Comparison of ENCODE assay signal across 1 cellular context in the genomic region with DNA sequence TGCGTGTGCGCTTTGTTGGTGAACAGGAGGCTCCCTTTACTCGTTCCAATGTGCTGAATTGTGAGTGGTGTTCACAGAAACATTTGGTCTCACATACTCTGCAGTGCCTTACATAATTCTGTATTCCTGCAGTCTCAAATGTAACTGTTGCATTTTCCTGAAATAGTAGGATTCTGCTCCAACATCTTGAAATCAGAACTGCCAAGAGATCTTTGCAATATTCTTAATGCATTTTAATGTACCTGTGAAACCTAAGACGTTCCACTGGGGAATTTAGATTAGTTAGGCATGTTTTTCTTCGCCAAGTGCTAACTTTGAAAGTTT.
TF ChIP-seq lines count a peak whose summit lies in the region.

No MANE protein-coding gene starts in this region.

TF ChIP-seq in neural cell, 6 proteins besides CTCF, POLR2A, EP300 and RAD21 (continued from another document):
- TF ChIP-seq, protein P1, sequence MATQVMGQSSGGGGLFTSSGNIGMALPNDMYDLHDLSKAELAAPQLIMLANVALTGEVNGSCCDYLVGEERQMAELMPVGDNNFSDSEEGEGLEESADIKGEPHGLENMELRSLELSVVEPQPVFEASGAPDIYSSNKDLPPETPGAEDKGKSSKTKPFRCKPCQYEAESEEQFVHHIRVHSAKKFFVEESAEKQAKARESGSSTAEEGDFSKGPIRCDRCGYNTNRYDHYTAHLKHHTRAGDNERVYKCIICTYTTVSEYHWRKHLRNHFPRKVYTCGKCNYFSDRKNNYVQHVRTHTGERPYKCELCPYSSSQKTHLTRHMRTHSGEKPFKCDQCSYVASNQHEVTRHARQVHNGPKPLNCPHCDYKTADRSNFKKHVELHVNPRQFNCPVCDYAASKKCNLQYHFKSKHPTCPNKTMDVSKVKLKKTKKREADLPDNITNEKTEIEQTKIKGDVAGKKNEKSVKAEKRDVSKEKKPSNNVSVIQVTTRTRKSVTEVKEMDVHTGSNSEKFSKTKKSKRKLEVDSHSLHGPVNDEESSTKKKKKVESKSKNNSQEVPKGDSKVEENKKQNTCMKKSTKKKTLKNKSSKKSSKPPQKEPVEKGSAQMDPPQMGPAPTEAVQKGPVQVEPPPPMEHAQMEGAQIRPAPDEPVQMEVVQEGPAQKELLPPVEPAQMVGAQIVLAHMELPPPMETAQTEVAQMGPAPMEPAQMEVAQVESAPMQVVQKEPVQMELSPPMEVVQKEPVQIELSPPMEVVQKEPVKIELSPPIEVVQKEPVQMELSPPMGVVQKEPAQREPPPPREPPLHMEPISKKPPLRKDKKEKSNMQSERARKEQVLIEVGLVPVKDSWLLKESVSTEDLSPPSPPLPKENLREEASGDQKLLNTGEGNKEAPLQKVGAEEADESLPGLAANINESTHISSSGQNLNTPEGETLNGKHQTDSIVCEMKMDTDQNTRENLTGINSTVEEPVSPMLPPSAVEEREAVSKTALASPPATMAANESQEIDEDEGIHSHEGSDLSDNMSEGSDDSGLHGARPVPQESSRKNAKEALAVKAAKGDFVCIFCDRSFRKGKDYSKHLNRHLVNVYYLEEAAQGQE (IDR thresholded peaks at IDR 0.05; ENCODE audit: borderline replicate concordance) = no peak
- no peak for TF ChIP-seq MXI1 (conservative IDR thresholded peaks at IDR 0.05; ENCODE audit: poor library complexity, severe bottlenecking)
